In genomic region chr4:931960-932712, GRCh38 we compare ENCODE assay signal across 8 cellular contexts. TPM values are rescaled to one million over a fixed set of nuclear protein-coding genes. Genes with fewer than 3 reads are reported as not detected.
DNase-seq lines count a peak whose midpoint lies in the region; ATAC-seq and TF ChIP-seq lines count a peak whose summit lies in the region.

Gene GAK, minus strand, starts transcription at chr4:932316. Its CDS starts 129 bp downstream, at chr4:932187.
Gene TMEM175, plus strand, starts transcription at chr4:932460. Its CDS starts 15,280 bp downstream, at chr4:947740.

- H3K4me1 Mint-ChIP-seq in activated naive CD4-positive, alpha-beta T cell treated with anti-CD3 and anti-CD28 coated beads, Interleukin-2, amount 10 ng/mL, durations not matched to agents 7 days and 5 days = peaks cover 43% of the 10 kb centered on the region

- no CpG with 5 or more reads among the region's 99 CpGs for WGBS in gastroesophageal sphincter (ENCODE audit: low coverage in 1 of 2), 2 donors

- H3K9me3 ChIP-seq in SK-N-MC (ENCODE audit: low read depth, low read length) = no peaks in the 10 kb centered on the region
- H3K9me3 ChIP-seq in gastroesophageal sphincter = no peaks in the 10 kb centered on the region
- H3K9me3 ChIP-seq in neutrophil = no peaks in the 10 kb centered on the region

- TF ChIP-seq EP300 in gastroesophageal sphincter (IDR thresholded peaks at IDR 0.05) = no peak

- peaks cover 10% of the 10 kb centered on the region for H3K36me3 Mint-ChIP-seq in activated naive CD4-positive, alpha-beta T cell treated with anti-CD3 and anti-CD28 coated beads, Interleukin-2, amount 10 ng/mL, durations not matched to agents 7 days and 5 days

- H3K27me3 ChIP-seq in GM06990 (replicated peaks; ENCODE audit: control insufficient read depth, insufficient read depth, low read length) (no peaks in the 10 kb centered on the region), gastroesophageal sphincter (no peaks in the 10 kb centered on the region), neutrophil (no peaks in the 10 kb centered on the region)

- no peak for TF ChIP-seq CTCF in GM06990 (IDR thresholded peaks at IDR 0.05; ENCODE audit: insufficient read depth, low read length, poor library complexity, severe bottlenecking)
- no peak for TF ChIP-seq CTCF in NB4 (IDR thresholded peaks at IDR 0.05; ENCODE audit: low read depth, low read length)
- peak in 2 of 4 experiments; percentile 18 to 23 for TF ChIP-seq CTCF in gastroesophageal sphincter (IDR thresholded peaks at IDR 0.05)
- peak; percentile 79 for TF ChIP-seq CTCF in neutrophil (IDR thresholded peaks at IDR 0.05)
- TF ChIP-seq CTCF in subcutaneous adipose tissue (IDR thresholded peaks at IDR 0.05; ENCODE audit: low read depth) = no peak

- H3K4me3 Mint-ChIP-seq in activated naive CD4-positive, alpha-beta T cell treated with anti-CD3 and anti-CD28 coated beads, Interleukin-2, amount 10 ng/mL, durations not matched to agents 7 days and 5 days = peak within 1 kb of the TSS; percentile 96

- CTCF ChIA-PET in activated naive CD4-positive, alpha-beta T cell treated with anti-CD3 and anti-CD28 coated beads, Interleukin-2, amount 10 ng/mL, durations not matched to agents 7 days and 5 days (lab: Charles Lee) = interaction anchor here (1.2 to 1.4 kb wide), 2 partner anchors 51 to 190 kb away, joined by 3 to 4 read pairs; no protein-coding TSS in a partner anchor

- peaks cover 0 to 61% (median 21%) of the 10 kb centered on the region in 3 donors for H3K4me1 ChIP-seq in gastroesophageal sphincter
- peaks cover 36 to 41% of the 10 kb centered on the region in 2 experiments for H3K4me1 ChIP-seq in neutrophil (ENCODE audit: control insufficient read depth in 1 of 2, insufficient read depth in 1 of 2, low read depth in 1 of 2, low read length in 1 of 2)

- DNase-seq in GM06990 (ENCODE audit: extremely low read depth, insufficient read length) = peak; percentile 99
- DNase-seq in NB4 (ENCODE audit: low read depth) = peak; percentile 99
- DNase-seq in SK-N-MC (ENCODE audit: low read depth, low spot score) = no peak
- peak; percentile 96 for DNase-seq in activated naive CD4-positive, alpha-beta T cell treated with anti-CD3 and anti-CD28 coated beads, Interleukin-2, amount 10 ng/mL, durations not matched to agents 7 days and 5 days

- H3K9ac ChIP-seq in SK-N-MC (ENCODE audit: insufficient read length) = peak within 1 kb of the TSS; percentile 95

- H3K27ac ChIP-seq in SK-N-MC (no peak within 1 kb of the TSS), gastroesophageal sphincter (peak within 1 kb of the TSS; percentile 66 to 92 (median 90)), neutrophil (peak within 1 kb of the TSS; percentile 89)

- TF ChIP-seq POLR2A in NB4 (IDR thresholded peaks at IDR 0.05; ENCODE audit: extremely low read depth, insufficient read length) (peak; percentile 91), gastroesophageal sphincter (IDR thresholded peaks at IDR 0.05) (peak; percentile 83 to 88)

- peak within 1 kb of the TSS; percentile 96 for H3K27ac Mint-ChIP-seq in activated naive CD4-positive, alpha-beta T cell treated with anti-CD3 and anti-CD28 coated beads, Interleukin-2, amount 10 ng/mL, durations not matched to agents 7 days and 5 days

- no peaks in the 10 kb centered on the region for H3K9me3 Mint-ChIP-seq in activated naive CD4-positive, alpha-beta T cell treated with anti-CD3 and anti-CD28 coated beads, Interleukin-2, amount 10 ng/mL, durations not matched to agents 7 days and 5 days

- H3K36me3 ChIP-seq in GM06990 (ENCODE audit: control insufficient read depth, insufficient read depth, low read length) (peaks cover 2% of the 10 kb centered on the region; the same call in 1 of the 2 replicates), SK-N-MC (ENCODE audit: insufficient read depth, low read length) (no peaks in the 10 kb centered on the region), gastroesophageal sphincter (no peaks in the 10 kb centered on the region), neutrophil (no peaks in the 10 kb centered on the region)

- H3K27me3 Mint-ChIP-seq in activated naive CD4-positive, alpha-beta T cell treated with anti-CD3 and anti-CD28 coated beads, Interleukin-2, amount 10 ng/mL, durations not matched to agents 7 days and 5 days = no peaks in the 10 kb centered on the region

- ATAC-seq in HG02571 (IDR thresholded peaks at IDR 0.05; ENCODE audit: unreplicated experiment) (peak; percentile 90), gastroesophageal sphincter (peak; percentile 99)

- H3K4me3 ChIP-seq in GM06990 (replicated peaks; ENCODE audit: low read depth, low read length) (peak within 1 kb of the TSS; percentile 100), NB4 (ENCODE audit: low read depth, low read length) (peak within 1 kb of the TSS; percentile 95), SK-N-MC (peak within 1 kb of the TSS; percentile 90), gastroesophageal sphincter (peak within 1 kb of the TSS; percentile 77 to 100), neutrophil (ENCODE audit: low read depth in 1 of 2, low read length in 1 of 2) (peak within 1 kb of the TSS; percentile 63 to 74)

RNA-seq across cellular contexts. Expression of gene GAK, which starts in this region (rescaled TPM):
- 10 to 100 TPM; 70.1 to 95.3 (median 78.1) TPM for total RNA-seq in gastroesophageal sphincter
- 100 to 1,000 TPM in 1 of 4 donors, 10 to 100 TPM in 3; 37.3 to 124 (median 58.7) TPM for total RNA-seq in subcutaneous adipose tissue

RNA-seq across cellular contexts. Expression of gene TMEM175, which starts in this region (rescaled TPM):
- total RNA-seq in gastroesophageal sphincter (10 to 100 TPM; 21.7 to 40.3 (median 24.2) TPM), subcutaneous adipose tissue (10 to 100 TPM; 18.5 to 38.1 (median 21.4) TPM)
